Comparison of ENCODE assay signal across 28 cellular contexts in genomic region chr7:113752289-113752688, GRCh38.
A peak's percentile ranks its signal among the peaks of the same experiment; 100 is the strongest.
DNase-seq lines count a peak whose midpoint lies in the region; ATAC-seq and TF ChIP-seq lines count a peak whose summit lies in the region.
"Had no signal": no experiment of that assay in that cellular context is flagged by ENCODE, and none has a peak within 500 bp of the region (broad histone marks: within the 10 kb centered on the region; RNA-seq: fewer than 3 reads in every experiment).

No MANE protein-coding gene starts in this region.

- DNase-seq in DMS53 (lab: John Stamatoyannopoulos, UW) (peak; percentile 24), DMS53 treated with DMSO at 0.1 percent for 48 hours (lab: John Stamatoyannopoulos, UW; ENCODE audit: unreplicated experiment) (no peak), SK-MEL-5 (ENCODE audit: low read depth, low spot score) (peak; percentile 19), epithelial cell of proximal tubule (ENCODE audit: low read depth) (no peak), SJCRH30 (no peak)
- no peak for DNase-seq in naive thymus-derived CD8-positive, alpha-beta T cell
- DNase-seq: Caco-2; CD8-positive, alpha-beta T cell; DMS79 treated with DMSO at 0.1 percent for 48 hours; GF-D8; GOT3; NCI-H1092; NCI-H1417 treated with DMSO at 0.1 percent for 48 hours; NCI-H1694 treated with DMSO at 0.1 percent for 48 hours; NCI-H2081; NCI-H2171 treated with DMSO at 0.1 percent for 48 hours; NCI-H345; NCI-H510A treated with DMSO at 0.1 percent for 48 hours; NCI-H748 treated with DMSO at 0.1 percent for 48 hours; NK-92 treated with Interleukin-12 subunit alpha and Interleukin-12 subunit beta, amount 100 ng/mL, for 24 hours; PC-9 had no signal

- no peaks in the 10 kb centered on the region for H3K27me3 Mint-ChIP-seq in naive thymus-derived CD8-positive, alpha-beta T cell
- H3K27me3 Mint-ChIP-seq: B cell had no signal

- H3K4me3 ChIP-seq in epithelial cell of proximal tubule (ENCODE audit: low read depth, low read length) (no peak overlapping the region), SJCRH30 (no peak overlapping the region)
- H3K4me3 ChIP-seq: PC-9, SJSA1 had no signal

- no peaks in the 10 kb centered on the region for H3K4me1 Mint-ChIP-seq in naive thymus-derived CD8-positive, alpha-beta T cell
- H3K4me1 Mint-ChIP-seq: B cell had no signal

- ATAC-seq in HG03460 (IDR thresholded peaks at IDR 0.05; ENCODE audit: unreplicated experiment), result no peak
- no peak for ATAC-seq in naive thymus-derived CD8-positive, alpha-beta T cell
- ATAC-seq: CD8-positive, alpha-beta T cell; Right ventricle myocardium inferior had no signal

- no peaks in the 10 kb centered on the region for H3K36me3 Mint-ChIP-seq in naive thymus-derived CD8-positive, alpha-beta T cell
- H3K36me3 Mint-ChIP-seq: CD8-positive, alpha-beta T cell had no signal

- peaks cover 8% of the 10 kb centered on the region; the same call in 1 of the 2 replicates for H3K9me3 ChIP-seq in SJCRH30 (replicated peaks)
- H3K9me3 ChIP-seq: Caco-2, SJSA1 had no signal

- no peaks in the 10 kb centered on the region for H3K27me3 ChIP-seq in SJCRH30
- H3K27me3 ChIP-seq: SJSA1 had no signal

- POLR2A ChIA-PET in naive thymus-derived CD8-positive, alpha-beta T cell (lab: Charles Lee), result no interaction called here

- no peak overlapping the region for H3K4me3 Mint-ChIP-seq in naive thymus-derived CD8-positive, alpha-beta T cell
- H3K4me3 Mint-ChIP-seq: B cell; CD8-positive, alpha-beta T cell had no signal

- peak; percentile 13 for TF ChIP-seq CTCF in epithelial cell of proximal tubule (conservative IDR thresholded peaks at IDR 0.05; ENCODE audit: low read depth, low read length)

- no peaks in the 10 kb centered on the region for H3K36me3 ChIP-seq in SJCRH30
- H3K36me3 ChIP-seq: SJSA1 had no signal

- no peak overlapping the region for H3K27ac Mint-ChIP-seq in naive thymus-derived CD8-positive, alpha-beta T cell
- H3K27ac Mint-ChIP-seq: B cell; CD8-positive, alpha-beta T cell had no signal

- no peak overlapping the region for H3K27ac ChIP-seq in SJCRH30
- H3K27ac ChIP-seq: 22Rv1, C4-2B, HL-60, PC-9, SJSA1 had no signal

- H3K9me3 Mint-ChIP-seq in naive thymus-derived CD8-positive, alpha-beta T cell, result peaks cover 0 to 6% (median 0%) of the 10 kb centered on the region in 9 donors
- H3K9me3 Mint-ChIP-seq: CD8-positive, alpha-beta T cell had no signal

- no peaks in the 10 kb centered on the region for H3K4me1 ChIP-seq in SJCRH30
- H3K4me1 ChIP-seq: Caco-2, SJSA1 had no signal

- in situ Hi-C loops in SK-MEL-5 (cut with HindIII; ENCODE audit: low pct_unique_long_range_greater_than_20kb, low sequenced_read_pairs), result no loop called here

Comparison
In these comparisons a context has a peak if more than half of its experiments do, and no peak if none do; other contexts are left out.
1. DNase-seq: peak in DMS53 (single experiment) and SK-MEL-5 (single experiment); none in DMS53 treated with DMSO at 0.1 percent for 48 hours (single experiment), epithelial cell of proximal tubule (single experiment), SJCRH30 (0 of 2) and naive thymus-derived CD8-positive, alpha-beta T cell (0 of 10).